15 cellular contexts compared by ENCODE assay signal in genomic region chr20:10572853-10573252, GRCh38.
DNase-seq lines count a peak whose midpoint lies in the region; ATAC-seq and TF ChIP-seq lines count a peak whose summit lies in the region.
"Had no signal": no experiment of that assay in that cellular context is flagged by ENCODE, and none has a peak within 500 bp of the region (broad histone marks: within the 10 kb centered on the region; RNA-seq: fewer than 3 reads in every experiment).

No MANE protein-coding gene starts in this region.

- H3K4me1 Mint-ChIP-seq in neural crest cell, result peaks cover 12% of the 10 kb centered on the region

- H3K4me3 ChIP-seq in SJSA1, result no peak overlapping the region
- no peak overlapping the region for H3K4me3 ChIP-seq in tibial artery

- H3K36me3 Mint-ChIP-seq in neural crest cell (ENCODE audit: low read depth), result peaks cover 9% of the 10 kb centered on the region

- H3K27me3 ChIP-seq in SJSA1 (replicated peaks) (no peaks in the 10 kb centered on the region), tibial artery (no peaks in the 10 kb centered on the region)

- H3K9me3 ChIP-seq in SJSA1 (replicated peaks) (no peaks in the 10 kb centered on the region), tibial artery (no peaks in the 10 kb centered on the region)

- no peaks in the 10 kb centered on the region for H3K9me3 Mint-ChIP-seq in neural crest cell

- H3K27ac Mint-ChIP-seq in neural crest cell (ENCODE audit: unreplicated experiment), result peak overlapping the region; percentile 65

- H3K36me3 ChIP-seq in SJSA1, result no peaks in the 10 kb centered on the region
- H3K36me3 ChIP-seq in tibial artery, result no peaks in the 10 kb centered on the region

- ATAC-seq in HG03565 (IDR thresholded peaks at IDR 0.05; ENCODE audit: unreplicated experiment), result no peak

- H3K4me1 ChIP-seq in SJSA1 (replicated peaks) (peaks cover 21% of the 10 kb centered on the region), tibial artery (peaks cover 0 to 60% (median 14%) of the 10 kb centered on the region in 4 donors)

- no peak overlapping the region for H3K4me3 Mint-ChIP-seq in neural crest cell

- DNase-seq in SJSA1 (ENCODE audit: low read depth in 1 of 2, low spot score in 2 of 2), result no peak
- peak; percentile 72 for DNase-seq in astrocyte of the hippocampus (ENCODE audit: low read depth, low spot score)
- no peak for DNase-seq in neural crest cell (ENCODE audit: low read depth, low spot score)
- DNase-seq in tibial artery, result no peak
- no peak for DNase-seq in MV-4-11 (lab: John Stamatoyannopoulos, UW)
- no peak for DNase-seq in posterior cingulate gyrus
- DNase-seq: C1 segment of cervical spinal cord, KG1, NCI-H187, NCI-H2107, NCI-H524, NCI-H82, OCI-M1, SHP77 treated with DMSO at 0.1 percent for 48 hours had no signal

- peak overlapping the region; percentile 39 for H3K27ac ChIP-seq in SJSA1
- peak overlapping the region; percentile 25 to 50 for H3K27ac ChIP-seq in tibial artery

- intact Hi-C loops in tibial artery (cut with DNase I; ENCODE audit: low total_unique reads), result no loop called here
- intact Hi-C loops in posterior cingulate gyrus (cut with DNase I), result no loop called here

- no peaks in the 10 kb centered on the region for H3K27me3 Mint-ChIP-seq in neural crest cell (ENCODE audit: low read depth)

- TF ChIP-seq CTCF in neural crest cell (conservative IDR thresholded peaks at IDR 0.05), result no peak
- TF ChIP-seq CTCF in tibial artery (IDR thresholded peaks at IDR 0.05), result no peak
